ENCODE assay signal across 17 cellular contexts in the genomic region with DNA sequence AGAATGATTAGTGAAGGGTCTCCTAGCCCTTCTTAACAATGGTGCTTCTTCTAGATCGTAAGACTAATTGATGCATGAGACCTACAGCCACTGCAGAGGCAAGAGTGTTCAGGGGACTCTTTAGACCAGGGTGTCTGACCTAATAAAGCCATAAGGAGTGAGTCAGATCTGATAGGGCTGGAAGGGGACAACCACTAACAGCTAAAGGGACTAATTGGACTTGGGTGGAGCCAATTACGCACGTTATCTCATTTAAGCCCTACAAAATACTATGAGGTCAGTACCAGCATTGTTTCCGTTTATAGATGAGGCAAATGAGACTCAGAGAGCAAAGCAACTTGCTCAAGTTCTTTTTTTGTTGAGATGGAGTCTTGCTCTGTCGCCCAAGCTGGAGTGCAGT. TPM values are rescaled to one million over a fixed set of nuclear protein-coding genes. Genes with fewer than 3 reads are reported as not detected.
"Had no signal": no experiment of that assay in that cellular context is flagged by ENCODE, and none has a peak within 500 bp of the region (broad histone marks: within the 10 kb centered on the region; RNA-seq: fewer than 3 reads in every experiment).

No MANE protein-coding gene starts in this region.

- ATAC-seq: left ventricle myocardium superior; stimulated activated naive CD8-positive, alpha-beta T cell treated with anti-CD3 and anti-CD28 coated beads, Interleukin-15, Interleukin-2, amounts not matched to agents 100 U/mL and 50 U/mL, for 24 hours had no signal

- H3K27ac ChIP-seq: brain microvascular endothelial cell, coronary artery had no signal

- FAIRE-seq: TTC549 had no signal

- H3K27me3 ChIP-seq: brain microvascular endothelial cell, esophagus squamous epithelium had no signal

- H3K4me3 ChIP-seq: coronary artery, esophagus squamous epithelium, skin epidermis had no signal

- DNase-seq: activated CD4-positive, alpha-beta T cell treated with anti-CD3 and anti-CD28 coated beads, Interleukin-2, amount 10 ng/mL, durations not matched to agents 7 days and 5 days; activated CD8-positive, alpha-beta memory T cell treated with anti-CD3 and anti-CD28 coated beads, Interleukin-2, amount 50 U/mL, for 48 hours; activated naive CD4-positive, alpha-beta T cell; anterior cingulate cortex; brain microvascular endothelial cell; esophagus squamous epithelium; left ventricle myocardium superior; nucleus accumbens; posterior cingulate gyrus; stimulated activated naive CD8-positive, alpha-beta T cell treated with anti-CD3 and anti-CD28 coated beads, Interleukin-15, Interleukin-2, amounts not matched to agents 100 U/mL and 50 U/mL, for 24 hours had no signal

- H3K36me3 ChIP-seq: brain microvascular endothelial cell, esophagus squamous epithelium had no signal

- H3K9me3 ChIP-seq: esophagus squamous epithelium had no signal

RNA-seq across cellular contexts. Expression of a gene that starts 14.5 kb away (rescaled TPM):
- total RNA-seq: fibroblast of villous mesenchyme; glomerular endothelial cell; kidney epithelial cell; left ventricle myocardium superior; natural killer cell treated with Interleukin-12 subunit alpha and Interleukin-12 subunit beta and Interleukin-15 and Interleukin-18, amount 100 ng/mL, for 72 hours had no signal
